1 cellular context compared by ENCODE assay signal in genomic region chr14:80850197-80850814, GRCh38.
TF ChIP-seq lines count a peak whose summit lies in the region.

No MANE protein-coding gene starts in this region.

TF ChIP-seq in GM23338, 12 proteins besides CTCF, POLR2A, EP300 and RAD21 (continued from another document):
- TF ChIP-seq, protein P1, sequence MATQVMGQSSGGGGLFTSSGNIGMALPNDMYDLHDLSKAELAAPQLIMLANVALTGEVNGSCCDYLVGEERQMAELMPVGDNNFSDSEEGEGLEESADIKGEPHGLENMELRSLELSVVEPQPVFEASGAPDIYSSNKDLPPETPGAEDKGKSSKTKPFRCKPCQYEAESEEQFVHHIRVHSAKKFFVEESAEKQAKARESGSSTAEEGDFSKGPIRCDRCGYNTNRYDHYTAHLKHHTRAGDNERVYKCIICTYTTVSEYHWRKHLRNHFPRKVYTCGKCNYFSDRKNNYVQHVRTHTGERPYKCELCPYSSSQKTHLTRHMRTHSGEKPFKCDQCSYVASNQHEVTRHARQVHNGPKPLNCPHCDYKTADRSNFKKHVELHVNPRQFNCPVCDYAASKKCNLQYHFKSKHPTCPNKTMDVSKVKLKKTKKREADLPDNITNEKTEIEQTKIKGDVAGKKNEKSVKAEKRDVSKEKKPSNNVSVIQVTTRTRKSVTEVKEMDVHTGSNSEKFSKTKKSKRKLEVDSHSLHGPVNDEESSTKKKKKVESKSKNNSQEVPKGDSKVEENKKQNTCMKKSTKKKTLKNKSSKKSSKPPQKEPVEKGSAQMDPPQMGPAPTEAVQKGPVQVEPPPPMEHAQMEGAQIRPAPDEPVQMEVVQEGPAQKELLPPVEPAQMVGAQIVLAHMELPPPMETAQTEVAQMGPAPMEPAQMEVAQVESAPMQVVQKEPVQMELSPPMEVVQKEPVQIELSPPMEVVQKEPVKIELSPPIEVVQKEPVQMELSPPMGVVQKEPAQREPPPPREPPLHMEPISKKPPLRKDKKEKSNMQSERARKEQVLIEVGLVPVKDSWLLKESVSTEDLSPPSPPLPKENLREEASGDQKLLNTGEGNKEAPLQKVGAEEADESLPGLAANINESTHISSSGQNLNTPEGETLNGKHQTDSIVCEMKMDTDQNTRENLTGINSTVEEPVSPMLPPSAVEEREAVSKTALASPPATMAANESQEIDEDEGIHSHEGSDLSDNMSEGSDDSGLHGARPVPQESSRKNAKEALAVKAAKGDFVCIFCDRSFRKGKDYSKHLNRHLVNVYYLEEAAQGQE (IDR thresholded peaks at IDR 0.05; ENCODE audit: unreplicated experiment) = no peak
- no peak for TF ChIP-seq JUNB (IDR thresholded peaks at IDR 0.05; ENCODE audit: unreplicated experiment)
